ENCODE assay signal across 8 cellular contexts in genomic region chr7:115679976-115680375, GRCh38.
DNase-seq lines count a peak whose midpoint lies in the region; ATAC-seq and TF ChIP-seq lines count a peak whose summit lies in the region.

No MANE protein-coding gene starts in this region.

- no peak overlapping the region for H3K4me3 Mint-ChIP-seq in stimulated activated memory B cell treated with anti-CD40 and anti-IgM and Interleukin-4, amounts not matched to agents 10 μg/mL and 1 μg/mL and 100 μg/mL, for 72 hours

- DNase-seq in COLO829 (ENCODE audit: low spot score) (peak; percentile 41), RPMI8226 (peak; percentile 27), fibroblast of the conjunctiva (ENCODE audit: low read depth) (peak; percentile 61), coronary artery (ENCODE audit: low spot score) (no peak)
- DNase-seq in activated T-cell treated with anti-CD3 and anti-CD28 coated beads, Interleukin-2, amount 50 U/mL, for 48 hours = no peak

- H3K27me3 Mint-ChIP-seq in stimulated activated memory B cell treated with anti-CD40 and anti-IgM and Interleukin-4, amounts not matched to agents 10 μg/mL and 1 μg/mL and 100 μg/mL, for 72 hours = no peaks in the 10 kb centered on the region

- no peaks in the 10 kb centered on the region for H3K4me1 Mint-ChIP-seq in stimulated activated memory B cell treated with anti-CD40 and anti-IgM and Interleukin-4, amounts not matched to agents 10 μg/mL and 1 μg/mL and 100 μg/mL, for 72 hours

- TF ChIP-seq CTCF in coronary artery (IDR thresholded peaks at IDR 0.05) = no peak

- H3K36me3 Mint-ChIP-seq in stimulated activated memory B cell treated with anti-CD40 and anti-IgM and Interleukin-4, amounts not matched to agents 10 μg/mL and 1 μg/mL and 100 μg/mL, for 72 hours = no peaks in the 10 kb centered on the region

- no peak overlapping the region for H3K27ac ChIP-seq in coronary artery

- no peaks in the 10 kb centered on the region for H3K9me3 Mint-ChIP-seq in stimulated activated memory B cell treated with anti-CD40 and anti-IgM and Interleukin-4, amounts not matched to agents 10 μg/mL and 1 μg/mL and 100 μg/mL, for 72 hours

- H3K27ac Mint-ChIP-seq in stimulated activated memory B cell treated with anti-CD40 and anti-IgM and Interleukin-4, amounts not matched to agents 10 μg/mL and 1 μg/mL and 100 μg/mL, for 72 hours = no peak overlapping the region

- no peak overlapping the region for H3K4me3 ChIP-seq in coronary artery

- peak; percentile 68 for ATAC-seq in GM19035 (IDR thresholded peaks at IDR 0.05; ENCODE audit: unreplicated experiment)
- peak; percentile 78 for ATAC-seq in HG03442 (IDR thresholded peaks at IDR 0.05; ENCODE audit: unreplicated experiment)
- ATAC-seq in stimulated activated memory B cell treated with anti-CD40 and anti-IgM and Interleukin-4, amounts not matched to agents 10 μg/mL and 1 μg/mL and 100 μg/mL, for 72 hours = peak; percentile 50

Comparison
In these comparisons a context has a peak if more than half of its experiments do, and no peak if none do; other contexts are left out.
1. DNase-seq: peak in COLO829 (single experiment), RPMI8226 (single experiment) and fibroblast of the conjunctiva (single experiment); none in coronary artery (single experiment) and activated T-cell treated with anti-CD3 and anti-CD28 coated beads, Interleukin-2, amount 50 U/mL, for 48 hours (0 of 2).
2. Peak in every context shown above with its lines, with median percentiles within 50 percentile points of each other: ATAC-seq.